ENCODE assay signal across 14 cellular contexts in the genomic region with DNA sequence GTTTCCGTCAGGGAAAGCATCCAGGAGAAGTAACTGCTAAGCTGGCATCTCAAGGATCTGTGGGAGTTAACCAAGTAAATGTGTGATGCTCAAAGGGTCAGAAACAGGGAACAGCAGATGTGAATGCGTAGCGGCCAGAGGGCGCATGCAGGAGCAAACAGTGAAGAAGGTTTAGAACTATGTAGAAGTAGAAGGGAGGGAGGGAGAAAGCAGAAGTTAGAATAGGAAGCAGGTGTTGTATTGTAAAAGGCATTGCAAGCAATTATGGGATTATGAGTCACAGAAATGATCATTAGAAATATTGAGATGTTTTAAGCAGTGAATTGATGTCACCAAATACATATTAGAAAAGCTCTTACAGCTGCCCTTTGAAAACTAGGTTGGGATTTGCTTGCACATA. TPM values are rescaled to one million over a fixed set of nuclear protein-coding genes. Genes with fewer than 3 reads are reported as not detected.
DNase-seq lines count a peak whose midpoint lies in the region; ATAC-seq and TF ChIP-seq lines count a peak whose summit lies in the region.
"Had no signal": no experiment of that assay in that cellular context is flagged by ENCODE, and none has a peak within 500 bp of the region (broad histone marks: within the 10 kb centered on the region; RNA-seq: fewer than 3 reads in every experiment).

No MANE protein-coding gene starts in this region.

- no peaks in the 10 kb centered on the region for H3K23me2 ChIP-seq in H9 (ENCODE audit: insufficient read length, low read depth, low read length, poor library complexity, severe bottlenecking)

- H2BK20ac ChIP-seq in H9 (ENCODE audit: low read depth, low read length, poor library complexity, severe bottlenecking), result no peak overlapping the region

- H3K14ac ChIP-seq in H9 (ENCODE audit: insufficient read depth, low read length), result no peak overlapping the region

- H3K27ac Mint-ChIP-seq in activated naive CD4-positive, alpha-beta T cell treated with anti-CD3 and anti-CD28 coated beads, Interleukin-2, amount 50 U/mL, for 24 hours, result peak overlapping the region; percentile 63
- H3K27ac Mint-ChIP-seq in activated T-helper 17 cell treated with anti-CD3 and anti-CD28 coated beads, Interleukin-2, amount 50 U/mL, for 72 hours, result peak overlapping the region; percentile 68
- H3K27ac Mint-ChIP-seq in H9, result no peak overlapping the region

- no peaks in the 10 kb centered on the region for H3K79me1 ChIP-seq in H9 (ENCODE audit: insufficient read depth, low read depth, low read length, poor library complexity, severe bottlenecking)

- no peaks in the 10 kb centered on the region for H3K9me3 Mint-ChIP-seq in activated naive CD4-positive, alpha-beta T cell treated with anti-CD3 and anti-CD28 coated beads, Interleukin-2, amount 50 U/mL, for 24 hours
- H3K9me3 Mint-ChIP-seq in activated T-helper 17 cell treated with anti-CD3 and anti-CD28 coated beads, Interleukin-2, amount 50 U/mL, for 72 hours, result no peaks in the 10 kb centered on the region
- H3K9me3 Mint-ChIP-seq in H9, result no peaks in the 10 kb centered on the region

- no peaks in the 10 kb centered on the region for H3K9me3 ChIP-seq in H9 (ENCODE audit: control insufficient read depth, low read depth, low read length)
- H3K9me3 ChIP-seq: Peyer's patch had no signal

- no peaks in the 10 kb centered on the region for H3K4me1 ChIP-seq in H9 (ENCODE audit: insufficient read depth, low read length)
- H3K4me1 ChIP-seq: Peyer's patch had no signal

- TF ChIP-seq CTCF in H9 (conservative IDR thresholded peaks at IDR 0.05), result no peak

- no peak overlapping the region for H3K4me3 Mint-ChIP-seq in activated naive CD4-positive, alpha-beta T cell treated with anti-CD3 and anti-CD28 coated beads, Interleukin-2, amount 50 U/mL, for 24 hours
- no peak overlapping the region for H3K4me3 Mint-ChIP-seq in activated T-helper 17 cell treated with anti-CD3 and anti-CD28 coated beads, Interleukin-2, amount 50 U/mL, for 72 hours
- no peak overlapping the region for H3K4me3 Mint-ChIP-seq in H9

- H3K79me2 ChIP-seq in H9 (ENCODE audit: insufficient read depth, low read length), result no peaks in the 10 kb centered on the region

- H3K4me2 ChIP-seq in H9 (ENCODE audit: insufficient read depth, insufficient read length, low read length), result no peak overlapping the region

- no peaks in the 10 kb centered on the region for H3K27me3 Mint-ChIP-seq in activated naive CD4-positive, alpha-beta T cell treated with anti-CD3 and anti-CD28 coated beads, Interleukin-2, amount 50 U/mL, for 24 hours
- no peaks in the 10 kb centered on the region for H3K27me3 Mint-ChIP-seq in activated T-helper 17 cell treated with anti-CD3 and anti-CD28 coated beads, Interleukin-2, amount 50 U/mL, for 72 hours
- H3K27me3 Mint-ChIP-seq in H9 (ENCODE audit: low read depth), result no peaks in the 10 kb centered on the region

- no peak overlapping the region for H3K18ac ChIP-seq in H9 (ENCODE audit: insufficient read length, low read depth, low read length)

- H3K27ac ChIP-seq in H9 (ENCODE audit: insufficient read length, low read depth, low read length), result no peak overlapping the region
- H3K27ac ChIP-seq: HL-60, Peyer's patch had no signal

- H3T11ph ChIP-seq in H9 (ENCODE audit: low read length), result no peak overlapping the region

- no peak overlapping the region for H4K8ac ChIP-seq in H9 (replicated peaks; ENCODE audit: insufficient read length, low read depth, low read length)

- no peak overlapping the region for H3K4ac ChIP-seq in H9 (ENCODE audit: low read depth, low read length)

- no peak overlapping the region for H3K23ac ChIP-seq in H9 (ENCODE audit: insufficient read length, low read depth, low read length)

- no peak overlapping the region for H2BK12ac ChIP-seq in H9 (ENCODE audit: insufficient read length, low read depth, low read length)

- no peak for DNase-seq in activated naive CD4-positive, alpha-beta T cell treated with Interleukin-2 at 50 U/mL for 16 hours
- DNase-seq in NCI-H146 (lab: John Stamatoyannopoulos, UW), result peak; percentile 33
- no peak for DNase-seq in AG08396 (ENCODE audit: low spot score)
- DNase-seq in stimulated activated CD4-positive, alpha-beta T cell treated with anti-CD3 and anti-CD28 coated beads, Interleukin-4, amount 100 ng/mL, for 1 hour, result no peak
- no peak for DNase-seq in H9
- DNase-seq: GOT3, NCI-H1105 treated with DMSO at 0.1 percent for 48 hours, NCI-H1930, NCI-H526 treated with DMSO at 0.1 percent for 48 hours, Peyer's patch, Right ventricle myocardium superior had no signal

- H2AFZ ChIP-seq in H9 (ENCODE audit: low read length), result no peak overlapping the region

- H4K5ac ChIP-seq in H9 (ENCODE audit: insufficient read length, low read depth, low read length), result no peak overlapping the region

- peaks cover 46% of the 10 kb centered on the region for H3K4me1 Mint-ChIP-seq in activated naive CD4-positive, alpha-beta T cell treated with anti-CD3 and anti-CD28 coated beads, Interleukin-2, amount 50 U/mL, for 24 hours
- peaks cover 19% of the 10 kb centered on the region for H3K4me1 Mint-ChIP-seq in activated T-helper 17 cell treated with anti-CD3 and anti-CD28 coated beads, Interleukin-2, amount 50 U/mL, for 72 hours
- H3K4me1 Mint-ChIP-seq in H9, result peaks cover 3 to 4% of the 10 kb centered on the region in 2 experiments

- H3K36me3 Mint-ChIP-seq in activated naive CD4-positive, alpha-beta T cell treated with anti-CD3 and anti-CD28 coated beads, Interleukin-2, amount 50 U/mL, for 24 hours, result peaks cover 7% of the 10 kb centered on the region
- peaks cover 66% of the 10 kb centered on the region for H3K36me3 Mint-ChIP-seq in activated T-helper 17 cell treated with anti-CD3 and anti-CD28 coated beads, Interleukin-2, amount 50 U/mL, for 72 hours (ENCODE audit: low read depth)
- peaks cover 0 to 3% (median 0%) of the 10 kb centered on the region in 3 experiments; a peak in 1 of 7 replicates for H3K36me3 Mint-ChIP-seq in H9 (ENCODE audit: insufficient read depth in 1 of 3, low read depth in 3 of 3)

- H4K20me1 ChIP-seq in H9 (ENCODE audit: control insufficient read depth, insufficient read depth, insufficient read length), result no peaks in the 10 kb centered on the region

- WGBS in H9 (ENCODE audit: extremely low coverage, insufficient read length, low lambda C conversion rate), result no CpG with 5 or more reads among the region's 4 CpGs

- H2BK120ac ChIP-seq in H9 (ENCODE audit: low read depth, low read length, poor library complexity, severe bottlenecking), result no peak overlapping the region

- no peak overlapping the region for H2AK5ac ChIP-seq in H9 (ENCODE audit: insufficient read length, low read length)

- no peak overlapping the region for H4K91ac ChIP-seq in H9 (ENCODE audit: insufficient read length, low read depth, low read length)

- no peak overlapping the region for H3K56ac ChIP-seq in H9 (ENCODE audit: insufficient read length, low read depth, low read length)

- no peak overlapping the region for H3K9ac ChIP-seq in H9 (ENCODE audit: extremely low read depth, insufficient read length, low read length)

- H3K27me3 ChIP-seq in H9 (ENCODE audit: insufficient read depth, low read length), result no peaks in the 10 kb centered on the region
- H3K27me3 ChIP-seq: Peyer's patch had no signal

- ATAC-seq in activated T-helper 17 cell treated with anti-CD3 and anti-CD28 coated beads, Interleukin-2, amount 50 U/mL, for 72 hours (replicated peaks), result no peak

- no peak overlapping the region for H2BK5ac ChIP-seq in H9 (ENCODE audit: insufficient read length, low read length)

- no peak overlapping the region for H2BK15ac ChIP-seq in H9 (ENCODE audit: low read depth, low read length)

RNA-seq across cellular contexts. Expression of gene KLHL9, which starts 12.1 kb away (rescaled TPM):
- total RNA-seq in activated T-helper 17 cell treated with anti-CD3 and anti-CD28 coated beads, Interleukin-2, amount 50 U/mL, for 72 hours, result 10 to 100 TPM; 10.5 to 13.7 TPM
- total RNA-seq in H9 (2021), result 17.4 and 18.2 TPM in 2 replicates

RNA-seq across cellular contexts. Expression of gene IFNA5, which starts 18.0 kb away (rescaled TPM):
- not detected for total RNA-seq in activated T-helper 17 cell treated with anti-CD3 and anti-CD28 coated beads, Interleukin-2, amount 50 U/mL, for 72 hours
- not detected in 2 replicates for total RNA-seq in H9 (2021)
- total RNA-seq: Right ventricle myocardium superior had no signal

RNA-seq across cellular contexts. Expression of gene IFNA6, which starts 27.6 kb away (rescaled TPM):
- not detected for total RNA-seq in activated T-helper 17 cell treated with anti-CD3 and anti-CD28 coated beads, Interleukin-2, amount 50 U/mL, for 72 hours
- not detected in 2 replicates for total RNA-seq in H9 (2021)
- total RNA-seq: Peyer's patch, Right ventricle myocardium superior had no signal

RNA-seq across cellular contexts. Expression of gene IFNA13, which starts 44.8 kb away (rescaled TPM):
- not detected for total RNA-seq in activated T-helper 17 cell treated with anti-CD3 and anti-CD28 coated beads, Interleukin-2, amount 50 U/mL, for 72 hours
- not detected in 2 replicates for total RNA-seq in H9 (2021)
- total RNA-seq: Peyer's patch, Right ventricle myocardium superior had no signal

Comparison
In these comparisons a context has a peak if more than half of its experiments do, and no peak if none do; other contexts are left out.
1. H3K27ac Mint-ChIP-seq: peak in activated naive CD4-positive, alpha-beta T cell treated with anti-CD3 and anti-CD28 coated beads, Interleukin-2, amount 50 U/mL, for 24 hours (single experiment) and activated T-helper 17 cell treated with anti-CD3 and anti-CD28 coated beads, Interleukin-2, amount 50 U/mL, for 72 hours (single experiment); none in H9 (0 of 3).